ENCODE assay signal across 23 cellular contexts in the genomic region with DNA sequence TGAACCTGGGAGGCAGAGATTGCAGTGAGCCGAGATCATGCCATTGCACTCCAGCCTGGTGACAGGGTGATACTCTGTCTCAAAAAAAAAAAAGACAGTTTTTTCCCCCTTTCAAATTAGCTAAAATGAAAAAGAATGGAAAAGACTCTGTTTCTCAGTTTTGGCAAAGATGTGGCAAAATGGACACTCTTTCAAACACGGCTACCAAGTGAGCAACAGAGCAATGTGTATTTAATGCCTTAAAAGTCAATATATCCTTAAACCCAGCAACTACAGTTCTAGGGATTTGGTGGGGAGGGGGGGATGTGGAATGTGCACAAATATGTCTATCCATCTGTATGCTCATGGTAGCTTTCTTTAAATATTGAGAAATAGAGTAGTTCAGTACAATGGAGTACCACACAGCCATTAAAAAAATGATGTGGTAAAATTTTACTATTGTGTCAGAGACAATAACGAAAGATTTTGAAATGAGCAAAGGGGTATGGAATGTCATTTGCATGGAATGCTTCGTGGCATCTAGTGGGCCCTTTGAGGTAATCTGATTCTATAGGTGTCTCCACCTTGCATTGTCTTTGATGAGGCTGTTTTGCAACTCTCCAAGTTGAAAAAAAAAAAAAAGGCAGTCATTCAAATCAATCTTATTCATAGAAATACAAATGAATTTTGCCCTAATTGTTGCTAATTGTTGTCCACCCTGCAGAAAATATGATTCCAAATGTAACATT.
DNase-seq lines count a peak whose midpoint lies in the region; ATAC-seq, FAIRE-seq and TF ChIP-seq lines count a peak whose summit lies in the region.
"Had no signal": no experiment of that assay in that cellular context is flagged by ENCODE, and none has a peak within 500 bp of the region (broad histone marks: within the 10 kb centered on the region; RNA-seq: fewer than 3 reads in every experiment).

No MANE protein-coding gene starts in this region.

- H3K4me2 ChIP-seq in PC-3 (ENCODE audit: low read length) (no peak overlapping the region), H1 (ENCODE audit: insufficient read depth in 1 of 2, low read depth in 2 of 2, low read length in 2 of 2) (no peak overlapping the region)

- H2AFZ ChIP-seq in PC-3 (ENCODE audit: low read length) (no peak overlapping the region), H1 (ENCODE audit: low read length) (no peak overlapping the region)

- CTCF ChIA-PET in MCF 10A (lab: Yijun Ruan, JAX) (interaction anchor here (0.6 to 0.8 kb wide), 3 partner anchors 14 to 349 kb away, joined by 3 read pairs; no protein-coding TSS in a partner anchor), PC-3 (lab: Charles Lee) (no interaction called here), H1 (lab: Charles Lee; ENCODE audit: partially characterized antibody) (interaction anchor here (0.6 to 3.0 kb wide), 3 partner anchors 160 to 1628 kb away, joined by 3 to 10 read pairs (median 4); no protein-coding TSS in a partner anchor), HEK293T (lab: Yijun Ruan, JAX) (no interaction called here)

- H3K79me2 ChIP-seq in PC-3 (ENCODE audit: low read length), result no peaks in the 10 kb centered on the region
- H3K79me2 ChIP-seq in H1 (ENCODE audit: control insufficient read depth in 1 of 2, insufficient read depth in 2 of 2, low read length in 2 of 2), result no peaks in the 10 kb centered on the region

- no peak overlapping the region for H2BK120ac ChIP-seq in H1 (replicated peaks; ENCODE audit: low read depth, low read length)

- H3K36me3 Mint-ChIP-seq in MCF 10A (ENCODE audit: insufficient read depth, unreplicated experiment) (no peaks in the 10 kb centered on the region), type B pancreatic cell (no peaks in the 10 kb centered on the region)
- H3K36me3 Mint-ChIP-seq: IgD-negative memory B cell had no signal

- intact Hi-C loops in MCF 10A (cut with micrococcal nuclease), result loop anchor here (10.0 kb wide), 1 partner anchor 219 kb away; no protein-coding TSS in a partner anchor
- intact Hi-C loops in breast epithelium (cut with DNase I; ENCODE audit: low total_unique reads), result no loop called here
- intact Hi-C loops in PC-3 (cut with micrococcal nuclease), result loop anchor here (10.0 kb wide), 1 partner anchor 159 kb away; no protein-coding TSS in a partner anchor
- intact Hi-C loops in lower lobe of right lung (cut with DNase I), result no loop called here

- H3K4me3 ChIP-seq in breast epithelium (no peak overlapping the region), PC-3 (ENCODE audit: low read length) (no peak overlapping the region), H1 (ENCODE audit: extremely low read depth in 1 of 4, insufficient read depth in 2 of 4, low read depth in 3 of 4, low read length in 4 of 4) (no peak overlapping the region), lower lobe of right lung (no peak overlapping the region)

- no peak for FAIRE-seq in H1 (lab: Jason Lieb, UNC)
- FAIRE-seq: GM12892 had no signal

- no peaks in the 10 kb centered on the region for H3K9me3 Mint-ChIP-seq in MCF 10A (ENCODE audit: unreplicated experiment)
- H3K9me3 Mint-ChIP-seq in type B pancreatic cell, result peaks cover 13% of the 10 kb centered on the region

- TF ChIP-seq POLR2A in breast epithelium (IDR thresholded peaks at IDR 0.05) (no peak), H1 (IDR thresholded peaks at IDR 0.05; ENCODE audit: control extremely low read depth in 1 of 2, low read depth in 2 of 2, low read length in 2 of 2) (peak; percentile 88 to 92)

- H2BK12ac ChIP-seq in H1 (ENCODE audit: low read depth, low read length), result no peak overlapping the region

- H4K8ac ChIP-seq in H1 (ENCODE audit: extremely low read depth, insufficient read depth, low read length), result no peak overlapping the region

- WGBS in H1 (ENCODE audit: extremely low coverage in 1 of 2, insufficient coverage in 1 of 2, insufficient read length in 1 of 2, insufficient replicate concordance in 2 of 2, low coverage in 1 of 2, low lambda C conversion rate in 2 of 2, missing lambda C conversion rate in 1 of 2), 2 experiments, result 59% methylated on average over 4 of the region's 4 CpGs; no CpG with 5 or more reads in 1 of the 2 experiments

- H2BK20ac ChIP-seq in H1 (ENCODE audit: low read length), result no peak overlapping the region

- H3K27me3 ChIP-seq in breast epithelium (no peaks in the 10 kb centered on the region), PC-3 (ENCODE audit: low read length) (peaks cover 8% of the 10 kb centered on the region; the same call in 1 of the 2 replicates), H1 (replicated peaks in 1 of 4; ENCODE audit: control insufficient read depth in 3 of 4, extremely low read depth in 1 of 4, insufficient read depth in 3 of 4, low read length in 3 of 4) (no peaks in the 10 kb centered on the region), lower lobe of right lung (ENCODE audit: low read depth) (no peaks in the 10 kb centered on the region)

- H3K4me3 Mint-ChIP-seq in MCF 10A (ENCODE audit: unreplicated experiment) (no peak overlapping the region), type B pancreatic cell (no peak overlapping the region)
- H3K4me3 Mint-ChIP-seq: IgD-negative memory B cell had no signal

- H3K9ac ChIP-seq in PC-3 (ENCODE audit: low read length), result no peak overlapping the region
- no peak overlapping the region for H3K9ac ChIP-seq in H1 (replicated peaks in 1 of 4; ENCODE audit: extremely low read depth in 1 of 4, low read depth in 3 of 4, low read length in 3 of 4)

- TF ChIP-seq EP300 in H1 (IDR thresholded peaks at IDR 0.05; ENCODE audit: borderline replicate concordance in 1 of 2, low read depth in 2 of 2, low read length in 2 of 2), result no peak

- H2BK15ac ChIP-seq in H1 (ENCODE audit: low read length), result no peak overlapping the region

- no peaks in the 10 kb centered on the region for H3K9me3 ChIP-seq in breast epithelium
- H3K9me3 ChIP-seq in PC-3 (ENCODE audit: low read length), result no peaks in the 10 kb centered on the region
- H3K9me3 ChIP-seq in H1 (ENCODE audit: insufficient read depth in 2 of 2, low read depth in 1 of 2, low read length in 1 of 2), result peaks cover 7 to 8% of the 10 kb centered on the region in 2 experiments; a peak in 3 of 4 replicates
- no peaks in the 10 kb centered on the region for H3K9me3 ChIP-seq in lower lobe of right lung

- H3K14ac ChIP-seq in H1 (ENCODE audit: insufficient read length), result no peak overlapping the region

- H3K23me2 ChIP-seq in H1 (ENCODE audit: low read depth, low read length), result no peaks in the 10 kb centered on the region; the same call in 1 of the 2 replicates

- no peak overlapping the region for H3K23ac ChIP-seq in H1 (ENCODE audit: insufficient read length)

- no TSS peak for BruUV-seq in MCF 10A (replicated peaks; lab: Mats Ljungman, UMichigan)
- no TSS peak for BruUV-seq in PC-3 (replicated peaks; lab: Mats Ljungman, UMichigan)

- H3K18ac ChIP-seq in H1 (ENCODE audit: extremely low read depth, low read length), result no peak overlapping the region

- H3K27me3 Mint-ChIP-seq in MCF 10A (ENCODE audit: insufficient read depth, unreplicated experiment), result no peaks in the 10 kb centered on the region
- peaks cover under 1% of the 10 kb centered on the region for H3K27me3 Mint-ChIP-seq in type B pancreatic cell

- H4K91ac ChIP-seq in H1 (replicated peaks; ENCODE audit: insufficient read length, low read length), result no peak overlapping the region

- no peak overlapping the region for H3K27ac ChIP-seq in breast epithelium
- no peak overlapping the region for H3K27ac ChIP-seq in PC-3 (ENCODE audit: low read length)
- H3K27ac ChIP-seq in H1 (ENCODE audit: low read depth, low read length), result no peak overlapping the region
- no peak overlapping the region for H3K27ac ChIP-seq in lower lobe of right lung

- H3K9me2 ChIP-seq in PC-3 (replicated peaks; ENCODE audit: low read length), result no peaks in the 10 kb centered on the region

- POLR2A ChIA-PET in MCF 10A (lab: Yijun Ruan, JAX), result no interaction called here
- POLR2A ChIA-PET in PC-3 (lab: Charles Lee; ENCODE audit: unreplicated experiment), result no interaction called here
- POLR2A ChIA-PET in H1 (lab: Charles Lee; ENCODE audit: partially characterized antibody), result interaction anchor here (0.6 to 2.4 kb wide), 16 partner anchors 11 to 305 kb away, joined by 3 to 19 read pairs (median 4); no protein-coding TSS in a partner anchor
- POLR2A ChIA-PET in HEK293T (lab: Yijun Ruan, JAX), result no interaction called here

- no peaks in the 10 kb centered on the region for H3K79me1 ChIP-seq in H1 (ENCODE audit: low read depth, low read length)

- no peak overlapping the region for H4K5ac ChIP-seq in H1 (ENCODE audit: insufficient read length, low read depth, low read length)

- no peak overlapping the region for H3K56ac ChIP-seq in H1 (replicated peaks; ENCODE audit: insufficient read length, low read depth, low read length)

- H4K20me1 ChIP-seq in PC-3 (ENCODE audit: low read length) (no peaks in the 10 kb centered on the region), H1 (replicated peaks in 1 of 2; ENCODE audit: control insufficient read depth in 1 of 2, insufficient read depth in 2 of 2, low read length in 2 of 2) (no peaks in the 10 kb centered on the region)

- no peak overlapping the region for H3K4ac ChIP-seq in H1 (replicated peaks; ENCODE audit: insufficient read length, low read depth, low read length)

- H2BK5ac ChIP-seq in H1 (ENCODE audit: low read depth, low read length), result no peak overlapping the region

- no peak for ATAC-seq in PC-3
- ATAC-seq in lower lobe of right lung, result no peak

- peak; percentile 42 for DNase-seq in MCF 10A (ENCODE audit: unreplicated experiment)
- no peak for DNase-seq in breast epithelium (ENCODE audit: low spot score in 2 of 2)
- peak; percentile 47 for DNase-seq in PC-3
- no peak for DNase-seq in H1 (ENCODE audit: low read depth in 1 of 2, low spot score in 2 of 2)
- DNase-seq in type B pancreatic cell (ENCODE audit: extremely low spot score, unreplicated experiment), result no peak
- no peak for DNase-seq in HEK293T (ENCODE audit: extremely low spot score)
- no peak for DNase-seq in lower lobe of right lung
- DNase-seq in pons (ENCODE audit: low spot score), result no peak
- DNase-seq: 8988T; ACHN; DMS153; DND-41; NCI-H1092; NCI-H1417 treated with DMSO at 0.1 percent for 48 hours; NCI-H1694 treated with DMSO at 0.1 percent for 48 hours; NCI-H2081; NCI-H524; NCI-H82; NK-92 treated with Interleukin-12 subunit alpha and Interleukin-12 subunit beta, amount 100 ng/mL, for 24 hours; RPMI8226; SHP77 had no signal

- TF ChIP-seq CTCF in MCF 10A (IDR thresholded peaks at IDR 0.05; ENCODE audit: unreplicated experiment), result no peak
- no peak for TF ChIP-seq CTCF in breast epithelium (IDR thresholded peaks at IDR 0.05)
- no peak for TF ChIP-seq CTCF in PC-3 (conservative IDR thresholded peaks at IDR 0.05; ENCODE audit: low read depth, low read length)
- TF ChIP-seq CTCF in H1 (IDR thresholded peaks at IDR 0.05; ENCODE audit: control extremely low read depth in 1 of 3, insufficient read depth in 1 of 3, low read depth in 1 of 3, low read length in 3 of 3), result no peak
- no peak for TF ChIP-seq CTCF in type B pancreatic cell (conservative IDR thresholded peaks at IDR 0.05)
- TF ChIP-seq CTCF in lower lobe of right lung (IDR thresholded peaks at IDR 0.05), result no peak

- H3K27ac Mint-ChIP-seq in MCF 10A (ENCODE audit: low read depth, unreplicated experiment) (no peak overlapping the region), type B pancreatic cell (no peak overlapping the region)
- H3K27ac Mint-ChIP-seq: IgD-negative memory B cell had no signal

- H3K4me1 ChIP-seq in breast epithelium (no peaks in the 10 kb centered on the region), PC-3 (ENCODE audit: insufficient read depth, low read length) (no peaks in the 10 kb centered on the region), H1 (replicated peaks in 1 of 4; ENCODE audit: control insufficient read depth in 3 of 4, insufficient read depth in 4 of 4, low read length in 3 of 4) (peaks cover 5 to 15% (median 7%) of the 10 kb centered on the region in 4 experiments), lower lobe of right lung (peaks cover 12% of the 10 kb centered on the region)

- TF ChIP-seq RAD21 in H1 (IDR thresholded peaks at IDR 0.05 in 1 of 2, conservative IDR thresholded peaks at IDR 0.05 in 1 of 2; ENCODE audit: low read depth in 2 of 2, low read length in 2 of 2), result no peak

- H2AK5ac ChIP-seq in H1 (ENCODE audit: low read depth, low read length), result no peak overlapping the region

- H3F3A ChIP-seq in PC-3 (ENCODE audit: low read length, unreplicated experiment), result no peaks in the 10 kb centered on the region

- H3K36me3 ChIP-seq in breast epithelium, result no peaks in the 10 kb centered on the region
- H3K36me3 ChIP-seq in PC-3 (ENCODE audit: low read depth, low read length), result no peaks in the 10 kb centered on the region
- H3K36me3 ChIP-seq in H1 (ENCODE audit: control insufficient read depth in 2 of 4, insufficient read depth in 4 of 4, low read length in 3 of 4), result no peaks in the 10 kb centered on the region; a peak in 1 of 8 replicates
- no peaks in the 10 kb centered on the region for H3K36me3 ChIP-seq in lower lobe of right lung

- no peaks in the 10 kb centered on the region for H3K4me1 Mint-ChIP-seq in MCF 10A (ENCODE audit: insufficient read depth, unreplicated experiment)
- peaks cover 7% of the 10 kb centered on the region for H3K4me1 Mint-ChIP-seq in type B pancreatic cell (ENCODE audit: unreplicated experiment)
- H3K4me1 Mint-ChIP-seq: IgD-negative memory B cell had no signal

Comparison
In these comparisons a context has a peak if more than half of its experiments do, and no peak if none do; other contexts are left out.
1. DNase-seq: peak in MCF 10A (single experiment) and PC-3 (single experiment); none in breast epithelium (0 of 2), H1 (0 of 2), type B pancreatic cell (single experiment), HEK293T (single experiment), lower lobe of right lung (single experiment) and pons (single experiment).
2. intact Hi-C loops: an anchor here in MCF 10A (10.0 kb wide) and PC-3 (10.0 kb wide); none called in breast epithelium and lower lobe of right lung.
3. CTCF ChIA-PET loops: an anchor here in MCF 10A (0.6 to 0.8 kb wide) and H1 (0.6 to 3.0 kb wide); none called in PC-3 and HEK293T.